In genomic region chr16:56841233-56841632, GRCh38 we compare ENCODE assay signal across 25 cellular contexts. TPM values are rescaled to one million over a fixed set of nuclear protein-coding genes. Genes with fewer than 3 reads are reported as not detected.
DNase-seq lines count a peak whose midpoint lies in the region; ATAC-seq and TF ChIP-seq lines count a peak whose summit lies in the region.
"Had no signal": no experiment of that assay in that cellular context is flagged by ENCODE, and none has a peak within 500 bp of the region (broad histone marks: within the 10 kb centered on the region; RNA-seq: fewer than 3 reads in every experiment).

No MANE protein-coding gene starts in this region.

- H3K27ac Mint-ChIP-seq in activated naive CD4-positive, alpha-beta T cell treated with anti-CD3 and anti-CD28 coated beads, Interleukin-2, amount 50 U/mL, for 24 hours = peak overlapping the region; percentile 19
- H3K27ac Mint-ChIP-seq: activated naive CD4-positive, alpha-beta T cell treated with anti-CD3 and anti-CD28 coated beads, Interleukin-2, amount 10 ng/mL, durations not matched to agents 7 days and 5 days; GM23338 had no signal

- peaks cover 20% of the 10 kb centered on the region for H3K4me1 Mint-ChIP-seq in activated naive CD4-positive, alpha-beta T cell treated with anti-CD3 and anti-CD28 coated beads, Interleukin-2, amount 50 U/mL, for 24 hours
- H3K4me1 Mint-ChIP-seq: GM23338 had no signal

- H3K27ac ChIP-seq in fibroblast of lung (ENCODE audit: insufficient read depth, low read length) = no peak overlapping the region
- H3K27ac ChIP-seq in upper lobe of left lung = peak overlapping the region in 1 of 4 donors; percentile 11
- H3K27ac ChIP-seq: dorsolateral prefrontal cortex, hepatocyte, HL-60, SJCRH30 had no signal

- no peaks in the 10 kb centered on the region for H3K27me3 ChIP-seq in fibroblast of lung (ENCODE audit: control insufficient read depth, insufficient read depth, low read length)
- no peaks in the 10 kb centered on the region for H3K27me3 ChIP-seq in upper lobe of left lung
- H3K27me3 ChIP-seq: dorsolateral prefrontal cortex, hepatocyte, SJCRH30, stomach had no signal

- no peak for DNase-seq in activated naive CD4-positive, alpha-beta T cell (lab: John Stamatoyannopoulos, UW)
- peak; percentile 75 for DNase-seq in RPMI7951 (ENCODE audit: low read depth)
- DNase-seq in fibroblast of lung (ENCODE audit: low read depth in 2 of 2) = peak; percentile 29 to 47
- DNase-seq in upper lobe of left lung = no peak
- no peak for DNase-seq in NCI-H774 (lab: John Stamatoyannopoulos, UW)
- DNase-seq in stimulated activated CD4-positive, alpha-beta T cell treated with anti-CD3 and anti-CD28 coated beads, Interleukin-1b, Interleukin-23, amount 100 ng/mL, for 48 hours = no peak
- DNase-seq in LoVo (ENCODE audit: low spot score) = no peak
- DNase-seq: ACHN; activated naive CD4-positive, alpha-beta T cell treated with anti-CD3 and anti-CD28 coated beads, Interleukin-2, amount 10 ng/mL, durations not matched to agents 7 days and 5 days; dorsolateral prefrontal cortex; GDM1; NCI-H1048; NCI-H2081; NCI-H510A; OCI-M1; SJCRH30; stimulated activated CD4-positive, alpha-beta T cell treated with anti-CD3 and anti-CD28 coated beads, Interleukin-12 subunit alpha, Interleukin-12 subunit beta, amount 100 ng/mL, for 4 hours; stomach; T-helper 9 cell had no signal

- H3K79me2 ChIP-seq in fibroblast of lung (ENCODE audit: control insufficient read depth, insufficient read depth, low read length) = no peaks in the 10 kb centered on the region
- H3K79me2 ChIP-seq: hepatocyte had no signal

- H3K9me3 Mint-ChIP-seq in activated naive CD4-positive, alpha-beta T cell treated with anti-CD3 and anti-CD28 coated beads, Interleukin-2, amount 50 U/mL, for 24 hours = no peaks in the 10 kb centered on the region
- H3K9me3 Mint-ChIP-seq: activated naive CD4-positive, alpha-beta T cell treated with anti-CD3 and anti-CD28 coated beads, Interleukin-2, amount 10 ng/mL, durations not matched to agents 7 days and 5 days; GM23338 had no signal

- ATAC-seq in upper lobe of left lung (ENCODE audit: low FRiP score in 2 of 2) = peak; percentile 9 to 49
- ATAC-seq: GM23338 had no signal

- H3K4me3 ChIP-seq in fibroblast of lung (replicated peaks in 1 of 4; ENCODE audit: control extremely low read depth in 1 of 4, insufficient read depth in 1 of 4, low read depth in 3 of 4, low read length in 4 of 4) = no peak overlapping the region
- no peak overlapping the region for H3K4me3 ChIP-seq in upper lobe of left lung
- H3K4me3 ChIP-seq: dorsolateral prefrontal cortex, GM23338, hepatocyte, SJCRH30, stomach had no signal

- H3K36me3 Mint-ChIP-seq in activated naive CD4-positive, alpha-beta T cell treated with anti-CD3 and anti-CD28 coated beads, Interleukin-2, amount 50 U/mL, for 24 hours = peaks cover 29% of the 10 kb centered on the region

- TF ChIP-seq POLR2A in upper lobe of left lung (IDR thresholded peaks at IDR 0.05) = no peak

- H3K36me3 ChIP-seq in fibroblast of lung (ENCODE audit: control insufficient read depth, insufficient read depth, low read length) (peaks cover 10% of the 10 kb centered on the region), upper lobe of left lung (peaks cover 3 to 76% (median 30%) of the 10 kb centered on the region in 4 donors)

- H3K4me1 ChIP-seq in fibroblast of lung (ENCODE audit: control insufficient read depth, extremely low read depth, insufficient read depth, low read length) (peaks cover 3% of the 10 kb centered on the region), upper lobe of left lung (peaks cover 0 to 8% (median 5%) of the 10 kb centered on the region in 4 donors)
- H3K4me1 ChIP-seq: SJCRH30, stomach had no signal

- H3K9ac ChIP-seq in fibroblast of lung (ENCODE audit: insufficient read depth, low read length) = no peak overlapping the region

- H3K4me2 ChIP-seq in fibroblast of lung (ENCODE audit: extremely low read depth, insufficient read depth, low read length) = no peak overlapping the region
- H3K4me2 ChIP-seq: GM23338, hepatocyte had no signal

- no peak overlapping the region for H2AFZ ChIP-seq in fibroblast of lung (ENCODE audit: low read length)
- H2AFZ ChIP-seq: GM23338, hepatocyte had no signal

- H4K20me1 ChIP-seq in fibroblast of lung (ENCODE audit: control insufficient read depth, extremely low read depth, insufficient read depth, low read length) = no peaks in the 10 kb centered on the region

- H3K27me3 Mint-ChIP-seq in activated naive CD4-positive, alpha-beta T cell treated with anti-CD3 and anti-CD28 coated beads, Interleukin-2, amount 50 U/mL, for 24 hours = no peaks in the 10 kb centered on the region
- H3K27me3 Mint-ChIP-seq: activated naive CD4-positive, alpha-beta T cell treated with anti-CD3 and anti-CD28 coated beads, Interleukin-2, amount 10 ng/mL, durations not matched to agents 7 days and 5 days had no signal

- TF ChIP-seq EP300 in upper lobe of left lung (IDR thresholded peaks at IDR 0.05) = no peak

- no peak overlapping the region for H3K4me3 Mint-ChIP-seq in activated naive CD4-positive, alpha-beta T cell treated with anti-CD3 and anti-CD28 coated beads, Interleukin-2, amount 50 U/mL, for 24 hours
- H3K4me3 Mint-ChIP-seq: activated naive CD4-positive, alpha-beta T cell treated with anti-CD3 and anti-CD28 coated beads, Interleukin-2, amount 10 ng/mL, durations not matched to agents 7 days and 5 days; GM23338 had no signal

- TF ChIP-seq CTCF in fibroblast of lung (conservative IDR thresholded peaks at IDR 0.05 in 1 of 2, IDR thresholded peaks at IDR 0.05 in 1 of 2; ENCODE audit: low read depth in 1 of 2, low read length in 2 of 2) (no peak), upper lobe of left lung (IDR thresholded peaks at IDR 0.05) (no peak)

- WGBS in upper lobe of left lung, 2 donors = 89 to 96% methylated on average over 2 of the region's 2 CpGs

- no peaks in the 10 kb centered on the region for H3K9me3 ChIP-seq in fibroblast of lung (ENCODE audit: control insufficient read depth, insufficient read depth, low read depth, low read length)
- no peaks in the 10 kb centered on the region for H3K9me3 ChIP-seq in upper lobe of left lung
- H3K9me3 ChIP-seq: SJCRH30, stomach had no signal

RNA-seq across cellular contexts. Expression of gene SLC12A3, which starts 23.8 kb away (rescaled TPM):
- total RNA-seq in RPMI7951 (2014; rRNA removed; shearing (Covaris generic)) = not detected in 2 replicates
- total RNA-seq in fibroblast of lung (not detected in 2 replicates), upper lobe of left lung (under 1 TPM in 2 of 6 donors, not detected in 4; 0.06 to 0.61 TPM)
- polyA plus RNA-seq in fibroblast of lung = not detected in 2 replicates
- polyA plus RNA-seq in fibroblast of lung (2012) = not detected in 2 replicates
- 0.37 TPM in 1 of 2 replicates, not detected in the other for polyA minus RNA-seq in fibroblast of lung (ENCODE audit: low replicate concordance)
- total RNA-seq: bronchial epithelial cell, GM23338, hepatocyte, mesenteric fat pad, SJCRH30, stomach had no signal
- polyA plus RNA-seq: GM23338, hepatocyte had no signal

Comparison
In these comparisons a context has a peak if more than half of its experiments do, and no peak if none do; other contexts are left out.
1. DNase-seq: peak in RPMI7951 (single experiment) and fibroblast of lung (2 of 2); none in activated naive CD4-positive, alpha-beta T cell (0 of 4), upper lobe of left lung (0 of 2), NCI-H774 (single experiment), stimulated activated CD4-positive, alpha-beta T cell treated with anti-CD3 and anti-CD28 coated beads, Interleukin-1b, Interleukin-23, amount 100 ng/mL, for 48 hours (single experiment) and LoVo (single experiment).